8 cellular contexts compared by ENCODE assay signal in genomic region chr21:44846485-44847260, GRCh38. TPM values are rescaled to one million over a fixed set of nuclear protein-coding genes. Genes with fewer than 3 reads are reported as not detected.
A peak's percentile ranks its signal among the peaks of the same experiment; 100 is the strongest.
DNase-seq lines count a peak whose midpoint lies in the region; ATAC-seq and TF ChIP-seq lines count a peak whose summit lies in the region.

No MANE protein-coding gene starts in this region.

- H2AK5ac ChIP-seq in mesenchymal stem cell (ENCODE audit: low read length, severe bottlenecking): no peak overlapping the region

- H3K4me1 ChIP-seq in mesenchymal stem cell (ENCODE audit: control insufficient read depth, insufficient read depth, low read depth, low read length) (peaks cover 18% of the 10 kb centered on the region), subcutaneous abdominal adipose tissue (ENCODE audit: control insufficient read depth in 5 of 5, insufficient read depth in 5 of 5, low read length in 5 of 5) (peaks cover 2 to 23% (median 19%) of the 10 kb centered on the region in 5 donors)

- no peak for ATAC-seq in GM21381 (IDR thresholded peaks at IDR 0.05; ENCODE audit: unreplicated experiment)

- no peaks in the 10 kb centered on the region for H3K27me3 Mint-ChIP-seq in T-helper 1 cell treated with Interleukin-12 subunit alpha and Interleukin-12 subunit beta and Interleukin-4 antibody, amounts not matched to agents 30 μg/mL and 1 μg/mL, for 36 hours (ENCODE audit: low read depth)

- peak overlapping the region; percentile 64 for H3K4me3 ChIP-seq in coronary artery
- peak overlapping the region in 1 of 2 experiments; percentile 71 for H3K4me3 ChIP-seq in mesenchymal stem cell (ENCODE audit: insufficient read depth in 1 of 2, low read depth in 1 of 2, low read length in 2 of 2)
- peak overlapping the region in 4 of 5 donors; percentile 40 to 60 (median 53) for H3K4me3 ChIP-seq in subcutaneous abdominal adipose tissue (ENCODE audit: low read depth in 1 of 5, low read length in 5 of 5)

- peaks cover 23 to 27% of the 10 kb centered on the region in 2 experiments for H3K27me3 ChIP-seq in mesenchymal stem cell (ENCODE audit: control insufficient read depth in 1 of 2, insufficient read depth in 1 of 2, low read length in 2 of 2)
- H3K27me3 ChIP-seq in subcutaneous abdominal adipose tissue (ENCODE audit: control insufficient read depth in 5 of 5, insufficient read depth in 4 of 5, low read length in 5 of 5): peaks cover 3 to 13% (median 7%) of the 10 kb centered on the region in 5 donors

- H3K4me3 Mint-ChIP-seq in T-helper 1 cell treated with Interleukin-12 subunit alpha and Interleukin-12 subunit beta and Interleukin-4 antibody, amounts not matched to agents 30 μg/mL and 1 μg/mL, for 36 hours: peak overlapping the region; percentile 70

- H2BK12ac ChIP-seq in mesenchymal stem cell (ENCODE audit: low read length in 2 of 2): peak overlapping the region in 1 of 2 experiments; percentile 18

- H3K36me3 ChIP-seq in mesenchymal stem cell (ENCODE audit: control insufficient read depth in 1 of 2, insufficient read depth in 2 of 2, low read depth in 1 of 2, low read length in 2 of 2) (peaks cover 35 to 48% of the 10 kb centered on the region in 2 experiments), subcutaneous abdominal adipose tissue (ENCODE audit: control insufficient read depth in 5 of 5, insufficient read depth in 5 of 5, low read length in 5 of 5) (peaks cover 6 to 32% (median 30%) of the 10 kb centered on the region in 5 donors)

- H3K4me2 ChIP-seq in mesenchymal stem cell (ENCODE audit: low read length, poor library complexity, severe bottlenecking): no peak overlapping the region

- H3K23ac ChIP-seq in mesenchymal stem cell (ENCODE audit: low read length in 2 of 2): no peak overlapping the region

- no peak overlapping the region for H2BK15ac ChIP-seq in mesenchymal stem cell (ENCODE audit: low read depth, poor library complexity, severe bottlenecking)

- H3K9me3 Mint-ChIP-seq in T-helper 1 cell treated with Interleukin-12 subunit alpha and Interleukin-12 subunit beta and Interleukin-4 antibody, amounts not matched to agents 30 μg/mL and 1 μg/mL, for 36 hours: no peaks in the 10 kb centered on the region

- peak overlapping the region in 1 of 2 experiments; percentile 89 for H3K4ac ChIP-seq in mesenchymal stem cell (ENCODE audit: low read depth in 1 of 2, low read length in 2 of 2)

- H4K8ac ChIP-seq in mesenchymal stem cell (ENCODE audit: low read length): peak overlapping the region; percentile 35

- 70% methylated on average over 27 of the region's 27 CpGs for whole genome bisulfite sequencing in mesenchymal stem cell

- H3K36me3 Mint-ChIP-seq in T-helper 1 cell treated with Interleukin-12 subunit alpha and Interleukin-12 subunit beta and Interleukin-4 antibody, amounts not matched to agents 30 μg/mL and 1 μg/mL, for 36 hours (ENCODE audit: low read depth): peaks cover 16% of the 10 kb centered on the region

- H3K79me1 ChIP-seq in mesenchymal stem cell (replicated peaks; ENCODE audit: low read length, poor library complexity, severe bottlenecking): peaks cover 25% of the 10 kb centered on the region

- H3K9ac ChIP-seq in mesenchymal stem cell (ENCODE audit: low read length) (peak overlapping the region; percentile 78), subcutaneous abdominal adipose tissue (ENCODE audit: low read length in 5 of 5) (peak overlapping the region in 3 of 5 donors; percentile 38 to 55 (median 52))

- H3K4me1 Mint-ChIP-seq in T-helper 1 cell treated with Interleukin-12 subunit alpha and Interleukin-12 subunit beta and Interleukin-4 antibody, amounts not matched to agents 30 μg/mL and 1 μg/mL, for 36 hours (ENCODE audit: low read depth): peaks cover 14% of the 10 kb centered on the region

- H3K14ac ChIP-seq in mesenchymal stem cell (ENCODE audit: low read length in 2 of 2): no peak overlapping the region

- DNase-seq in NCI-H2107 (lab: John Stamatoyannopoulos, UW) (peak; percentile 29), NCI-H2107 treated with DMSO at 0.1 percent for 48 hours (lab: John Stamatoyannopoulos, UW; ENCODE audit: unreplicated experiment) (no peak), coronary artery (ENCODE audit: low spot score) (peak; percentile 82), mesenchymal stem cell (peak; percentile 24), ecto neural progenitor cell (ENCODE audit: low spot score) (no peak)

- H3K27ac Mint-ChIP-seq in T-helper 1 cell treated with Interleukin-12 subunit alpha and Interleukin-12 subunit beta and Interleukin-4 antibody, amounts not matched to agents 30 μg/mL and 1 μg/mL, for 36 hours: peak overlapping the region; percentile 75

- TF ChIP-seq CTCF in coronary artery (IDR thresholded peaks at IDR 0.05): no peak

- H2AFZ ChIP-seq in mesenchymal stem cell (ENCODE audit: low read depth, low read length): no peak overlapping the region

- H3K9me3 ChIP-seq in mesenchymal stem cell (ENCODE audit: control insufficient read depth, low read length) (no peaks in the 10 kb centered on the region), subcutaneous abdominal adipose tissue (ENCODE audit: control insufficient read depth in 5 of 5, low read length in 5 of 5) (no peaks in the 10 kb centered on the region)

- no peak overlapping the region for H2BK5ac ChIP-seq in mesenchymal stem cell (ENCODE audit: low read depth, low read length, poor library complexity, severe bottlenecking)

- H4K91ac ChIP-seq in mesenchymal stem cell (ENCODE audit: low read length): no peak overlapping the region

- H3K27ac ChIP-seq in coronary artery (peak overlapping the region in 1 of 2 donors; percentile 2), mesenchymal stem cell (ENCODE audit: low read length, poor library complexity, severe bottlenecking) (no peak overlapping the region), subcutaneous abdominal adipose tissue (ENCODE audit: low read depth, low read length) (no peak overlapping the region)

- no peak overlapping the region for H2BK120ac ChIP-seq in mesenchymal stem cell (ENCODE audit: low read depth, low read length)

- H3K18ac ChIP-seq in mesenchymal stem cell (ENCODE audit: low read depth in 1 of 2, low read length in 2 of 2): no peak overlapping the region

RNA-seq across cellular contexts. Expression of gene PTTG1IP, which starts 26.8 kb away (rescaled TPM):
- polyA plus RNA-seq in mesenchymal stem cell (2013, experiment 1 of 2): 262 TPM
- polyA plus RNA-seq in mesenchymal stem cell (2013, experiment 2 of 2): 266 TPM

RNA-seq across cellular contexts. Expression of gene SUMO3, which starts 28.8 kb away (rescaled TPM):
- polyA plus RNA-seq in mesenchymal stem cell (2013, experiment 1 of 2): 110 TPM
- 108 TPM for polyA plus RNA-seq in mesenchymal stem cell (2013, experiment 2 of 2)

RNA-seq across cellular contexts. Expression of gene UBE2G2, which starts 45.1 kb away (rescaled TPM):
- 40.3 TPM for polyA plus RNA-seq in mesenchymal stem cell (2013, experiment 1 of 2)
- 37.8 TPM for polyA plus RNA-seq in mesenchymal stem cell (2013, experiment 2 of 2)

Comparison
In these comparisons a context has a peak if more than half of its experiments do, and no peak if none do; other contexts are left out.
1. DNase-seq: peak in NCI-H2107 (single experiment), coronary artery (single experiment) and mesenchymal stem cell (single experiment); none in NCI-H2107 treated with DMSO at 0.1 percent for 48 hours (single experiment) and ecto neural progenitor cell (single experiment).